1 cellular context compared by ENCODE assay signal in genomic region chr7:73737491-73738219, GRCh38.
TF ChIP-seq lines count a peak whose summit lies in the region.

No MANE protein-coding gene starts in this region.

TF ChIP-seq in IMR-90, 13 proteins besides CTCF, POLR2A, EP300 and RAD21 (continued from another document):
- TF ChIP-seq, protein P1, sequence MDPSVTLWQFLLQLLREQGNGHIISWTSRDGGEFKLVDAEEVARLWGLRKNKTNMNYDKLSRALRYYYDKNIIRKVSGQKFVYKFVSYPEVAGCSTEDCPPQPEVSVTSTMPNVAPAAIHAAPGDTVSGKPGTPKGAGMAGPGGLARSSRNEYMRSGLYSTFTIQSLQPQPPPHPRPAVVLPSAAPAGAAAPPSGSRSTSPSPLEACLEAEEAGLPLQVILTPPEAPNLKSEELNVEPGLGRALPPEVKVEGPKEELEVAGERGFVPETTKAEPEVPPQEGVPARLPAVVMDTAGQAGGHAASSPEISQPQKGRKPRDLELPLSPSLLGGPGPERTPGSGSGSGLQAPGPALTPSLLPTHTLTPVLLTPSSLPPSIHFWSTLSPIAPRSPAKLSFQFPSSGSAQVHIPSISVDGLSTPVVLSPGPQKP (IDR thresholded peaks at IDR 0.05; ENCODE audit: borderline replicate concordance, low read depth, low read length) = no peak
- TF ChIP-seq CHD1 (IDR thresholded peaks at IDR 0.05; ENCODE audit: low read depth, low read length) = no peak
- TF ChIP-seq FOS (IDR thresholded peaks at IDR 0.05; ENCODE audit: low read depth, low read length) = no peak
- no peak for TF ChIP-seq SMC3 (IDR thresholded peaks at IDR 0.05; ENCODE audit: low read depth, low read length)
- TF ChIP-seq MXI1 (IDR thresholded peaks at IDR 0.05; ENCODE audit: borderline replicate concordance, low read depth, low read length) = no peak
